In genomic region chr10:73874267-73875138, GRCh38 we compare ENCODE assay signal across 8 cellular contexts. TPM values are rescaled to one million over a fixed set of nuclear protein-coding genes. Genes with fewer than 3 reads are reported as not detected.
DNase-seq lines count a peak whose midpoint lies in the region; ATAC-seq, FAIRE-seq and TF ChIP-seq lines count a peak whose summit lies in the region.

Gene CAMK2G (minus strand): TSS chr10:73874555. CDS start chr10:73874461, 94 bp downstream.

- DNase-seq in CMK (ENCODE audit: low read depth) (peak; percentile 53), HTR-8/SVneo (ENCODE audit: insufficient read length, low spot score) (peak; percentile 89), erythroblast (lab: John Stamatoyannopoulos, UW) (peak; percentile 89 to 93)
- DNase-seq in activated T-cell treated with anti-CD3 and anti-CD28 coated beads, Interleukin-2, amount 50 U/mL, for 1 hour = peak; percentile 82
- peak; percentile 52 to 60 for DNase-seq in stimulated activated CD8-positive, alpha-beta memory T cell treated with anti-CD3 and anti-CD28 coated beads, Interleukin-7, amount 100 ng/mL, for 1 hour (ENCODE audit: low read depth in 2 of 2)

- no peak for TF ChIP-seq POLR2A in erythroblast (IDR thresholded peaks at IDR 0.05; ENCODE audit: low read length)

- peak; percentile 82 for ATAC-seq in GM19467 (IDR thresholded peaks at IDR 0.05; ENCODE audit: unreplicated experiment)

- no peaks in the 10 kb centered on the region for H3K9me3 ChIP-seq in muscle layer of colon (ENCODE audit: low read length)

- no peak for FAIRE-seq in HTR-8/SVneo (lab: Jason Lieb, UNC)

- peak within 1 kb of the TSS; percentile 76 to 77 for H3K4me3 ChIP-seq in muscle layer of colon (ENCODE audit: low read depth in 1 of 2, low read length in 2 of 2)

- H3K27ac ChIP-seq in muscle layer of colon (ENCODE audit: low read depth, low read length) = peak within 1 kb of the TSS; percentile 79

- H3K27me3 ChIP-seq in muscle layer of colon (ENCODE audit: control insufficient read depth in 1 of 2, insufficient read depth in 2 of 2, low read length in 2 of 2) = no peaks in the 10 kb centered on the region

- peaks cover 22% of the 10 kb centered on the region for H3K36me3 ChIP-seq in muscle layer of colon (ENCODE audit: insufficient read depth, low read length)

- peaks cover 39% of the 10 kb centered on the region for H3K4me1 ChIP-seq in muscle layer of colon (ENCODE audit: insufficient read depth, low read length)

- peak within 1 kb of the TSS; percentile 23 for H3K9ac ChIP-seq in muscle layer of colon (ENCODE audit: low read length)

TF ChIP-seq in PFSK-1, 5 proteins besides CTCF, POLR2A, EP300 and RAD21:
- TF ChIP-seq POLR2AphosphoS5 (IDR thresholded peaks at IDR 0.05; ENCODE audit: low read depth, low read length) (peak; percentile 52; the same call in 1 of the 2 replicates), REST (IDR thresholded peaks at IDR 0.05; ENCODE audit: insufficient read depth in 1 of 2, low read depth in 2 of 2, low read length in 2 of 2) (no peak), FOXP2 (optimal IDR thresholded peaks at IDR 0.05; ENCODE audit: borderline replicate concordance, extremely low read depth, extremely low read length, insufficient read depth) (peak; percentile 49)
TF ChIP-seq in PFSK-1: peak in this region for 2.

RNA-seq across cellular contexts. Expression of gene CAMK2G, which starts in this region (rescaled TPM):
- polyA plus RNA-seq in PFSK-1 (2012; ENCODE audit: insufficient read length, low read depth) = 24.9 TPM

Comparison
In these comparisons a context has a peak if more than half of its experiments do, and no peak if none do; other contexts are left out.
1. Peak in every context shown above with its lines: DNase-seq, ATAC-seq, H3K4me3 ChIP-seq and H3K27ac ChIP-seq.